1 cellular context compared by ENCODE assay signal in genomic region chr7:30921540-30921930, GRCh38.
TF ChIP-seq lines count a peak whose summit lies in the region.

No MANE protein-coding gene starts in this region.

TF ChIP-seq in endothelial cell of umbilical vein, 7 proteins besides CTCF, POLR2A, EP300 and RAD21 (continued from another document):
- TF ChIP-seq JUN (IDR thresholded peaks at IDR 0.05; ENCODE audit: borderline replicate concordance, insufficient read depth, insufficient read length, low read depth), result no peak
- no peak for TF ChIP-seq MYC (IDR thresholded peaks at IDR 0.05; ENCODE audit: low read depth, low read length)
- no peak for TF ChIP-seq POLR2AphosphoS5 (IDR thresholded peaks at IDR 0.05; ENCODE audit: insufficient read depth, low read depth, low read length)
- no peak for TF ChIP-seq EZH2 (IDR thresholded peaks at IDR 0.05; ENCODE audit: borderline replicate concordance, low read depth, low read length, severe bottlenecking)
